28 cellular contexts compared by ENCODE assay signal in genomic region chr6:20119446-20119845, GRCh38.
A peak's percentile ranks its signal among the peaks of the same experiment; 100 is the strongest.
DNase-seq lines count a peak whose midpoint lies in the region; ATAC-seq and TF ChIP-seq lines count a peak whose summit lies in the region.
"Had no signal": no experiment of that assay in that cellular context is flagged by ENCODE, and none has a peak within 500 bp of the region (broad histone marks: within the 10 kb centered on the region; RNA-seq: fewer than 3 reads in every experiment).

No MANE protein-coding gene starts in this region.

- DNase-seq in NCI-H510A treated with DMSO at 0.1 percent for 48 hours (lab: John Stamatoyannopoulos, UW): peak; percentile 10
- no peak for DNase-seq in NCI-H510A (lab: John Stamatoyannopoulos, UW)
- DNase-seq in NCI-H2196 (lab: John Stamatoyannopoulos, UW; ENCODE audit: unreplicated experiment): peak; percentile 26
- DNase-seq in transverse colon: no peak
- no peak for DNase-seq in A172 (ENCODE audit: low spot score)
- DNase-seq in stimulated activated naive CD8-positive, alpha-beta T cell treated with anti-CD3 and anti-CD28 coated beads, Interleukin-15, amount 100 ng/mL, for 72 hours: no peak
- no peak for DNase-seq in SW 1271 (lab: John Stamatoyannopoulos, UW)
- DNase-seq: activated CD4-positive, alpha-beta memory T cell treated with anti-CD3 and anti-CD28 coated beads, Interleukin-2, amount 10 ng/mL, durations not matched to agents 7 days and 5 days; activated CD4-positive, alpha-beta T cell treated with anti-CD3 and anti-CD28 coated beads for 1 hour; activated CD8-positive, alpha-beta memory T cell treated with anti-CD3 and anti-CD28 coated beads, Interleukin-2, amount 50 U/mL, for 4 hours; activated naive CD4-positive, alpha-beta T cell; AML-193; CD4-positive, alpha-beta memory T cell; central memory CD4-positive, alpha-beta T cell; cortex of kidney; effector memory CD8-positive, alpha-beta T cell; EL; MG63; NCI-H2081; NCI-H524; NK-92 treated with Interleukin-12 subunit alpha and Interleukin-12 subunit beta, amount 100 ng/mL, for 24 hours; stimulated activated naive B cell treated with anti-CD40 and anti-IgM and Interleukin-4, amounts not matched to agents 10 μg/mL and 1 μg/mL and 100 μg/mL, for 72 hours had no signal

- H3K4me3 Mint-ChIP-seq in stimulated activated naive CD8-positive, alpha-beta T cell treated with anti-CD3 and anti-CD28 coated beads, Interleukin-15, amount 100 ng/mL, for 72 hours: no peak overlapping the region
- H3K4me3 Mint-ChIP-seq: activated CD4-positive, alpha-beta memory T cell treated with anti-CD3 and anti-CD28 coated beads, Interleukin-2, amount 10 ng/mL, durations not matched to agents 7 days and 5 days; CD4-positive, alpha-beta memory T cell; effector memory CD8-positive, alpha-beta T cell; stimulated activated naive B cell treated with anti-CD40 and anti-IgM and Interleukin-4, amounts not matched to agents 10 μg/mL and 1 μg/mL and 100 μg/mL, for 72 hours had no signal

- ATAC-seq in stimulated activated naive CD8-positive, alpha-beta T cell treated with anti-CD3 and anti-CD28 coated beads, Interleukin-15, amount 100 ng/mL, for 72 hours: no peak
- ATAC-seq: effector memory CD8-positive, alpha-beta T cell; stimulated activated naive B cell treated with anti-CD40 and anti-IgM and Interleukin-4, amounts not matched to agents 10 μg/mL and 1 μg/mL and 100 μg/mL, for 72 hours had no signal

- H3K27ac Mint-ChIP-seq in stimulated activated naive CD8-positive, alpha-beta T cell treated with anti-CD3 and anti-CD28 coated beads, Interleukin-15, amount 100 ng/mL, for 72 hours: no peak overlapping the region
- H3K27ac Mint-ChIP-seq: activated CD4-positive, alpha-beta memory T cell treated with anti-CD3 and anti-CD28 coated beads, Interleukin-2, amount 10 ng/mL, durations not matched to agents 7 days and 5 days; progenitor cell of endocrine pancreas; stimulated activated naive B cell treated with anti-CD40 and anti-IgM and Interleukin-4, amounts not matched to agents 10 μg/mL and 1 μg/mL and 100 μg/mL, for 72 hours had no signal

- H3K4me3 ChIP-seq in muscle layer of colon (ENCODE audit: low read depth in 1 of 2, low read length in 2 of 2) (no peak overlapping the region), transverse colon (no peak overlapping the region)
- H3K4me3 ChIP-seq: MG63, SK-N-MC had no signal

- H3K27me3 Mint-ChIP-seq in stimulated activated naive CD8-positive, alpha-beta T cell treated with anti-CD3 and anti-CD28 coated beads, Interleukin-15, amount 100 ng/mL, for 72 hours: no peaks in the 10 kb centered on the region
- H3K27me3 Mint-ChIP-seq: activated CD4-positive, alpha-beta memory T cell treated with anti-CD3 and anti-CD28 coated beads, Interleukin-2, amount 10 ng/mL, durations not matched to agents 7 days and 5 days; CD4-positive, alpha-beta memory T cell; effector memory CD8-positive, alpha-beta T cell; stimulated activated naive B cell treated with anti-CD40 and anti-IgM and Interleukin-4, amounts not matched to agents 10 μg/mL and 1 μg/mL and 100 μg/mL, for 72 hours had no signal

- H3K9ac ChIP-seq in muscle layer of colon (ENCODE audit: low read length): no peak overlapping the region
- H3K9ac ChIP-seq: KMS-11 had no signal

- H3K9me3 ChIP-seq in muscle layer of colon (ENCODE audit: low read length): no peaks in the 10 kb centered on the region
- no peaks in the 10 kb centered on the region for H3K9me3 ChIP-seq in transverse colon
- H3K9me3 ChIP-seq: MG63, neutrophil had no signal

- 55 to 85% methylated on average over 3 to 5 of the region's 5 CpGs for WGBS in transverse colon (ENCODE audit: low coverage in 1 of 2), 2 donors

- H3K4me1 ChIP-seq in muscle layer of colon (ENCODE audit: insufficient read depth, low read length): peaks cover 56% of the 10 kb centered on the region
- H3K4me1 ChIP-seq in transverse colon: peaks cover 0 to 11% (median 3%) of the 10 kb centered on the region in 4 donors

- intact Hi-C loops in transverse colon (cut with DNase I; ENCODE audit: low total_unique reads): loop anchor here (10.0 kb wide), 1 partner anchor 285 kb away; the partner anchor contains the start of gene E2F3

- peaks cover 27% of the 10 kb centered on the region for H3K36me3 ChIP-seq in muscle layer of colon (ENCODE audit: insufficient read depth, low read length)
- H3K36me3 ChIP-seq in transverse colon: peaks cover 0 to 25% (median 3%) of the 10 kb centered on the region in 4 donors
- H3K36me3 ChIP-seq: MG63 had no signal

- H3K27ac ChIP-seq in muscle layer of colon (ENCODE audit: low read depth, low read length) (peak overlapping the region; percentile 16), transverse colon (peak overlapping the region in 3 of 4 donors; percentile 27 to 76 (median 73))
- H3K27ac ChIP-seq: HL-60, KMS-11, neutrophil, SK-N-MC had no signal

- H3K9me3 Mint-ChIP-seq in stimulated activated naive CD8-positive, alpha-beta T cell treated with anti-CD3 and anti-CD28 coated beads, Interleukin-15, amount 100 ng/mL, for 72 hours: no peaks in the 10 kb centered on the region
- H3K9me3 Mint-ChIP-seq: activated CD4-positive, alpha-beta memory T cell treated with anti-CD3 and anti-CD28 coated beads, Interleukin-2, amount 10 ng/mL, durations not matched to agents 7 days and 5 days; CD4-positive, alpha-beta memory T cell; effector memory CD8-positive, alpha-beta T cell; stimulated activated naive B cell treated with anti-CD40 and anti-IgM and Interleukin-4, amounts not matched to agents 10 μg/mL and 1 μg/mL and 100 μg/mL, for 72 hours had no signal

- no peak for TF ChIP-seq POLR2A in transverse colon (IDR thresholded peaks at IDR 0.05)

- in situ Hi-C loops in transverse colon (cut with MboI; ENCODE audit: low pct_ligation_motif_present in 1 of 4, low pct_unique_long_range_greater_than_20kb in 1 of 4, low sequenced_read_pairs in 3 of 4): no loop called here

- no peak for TF ChIP-seq CTCF in transverse colon (IDR thresholded peaks at IDR 0.05)

- no peak for TF ChIP-seq EP300 in transverse colon (IDR thresholded peaks at IDR 0.05; ENCODE audit: low read depth)

- H3K27me3 ChIP-seq in muscle layer of colon (ENCODE audit: control insufficient read depth in 1 of 2, insufficient read depth in 2 of 2, low read length in 2 of 2) (no peaks in the 10 kb centered on the region), transverse colon (no peaks in the 10 kb centered on the region)
- H3K27me3 ChIP-seq: MG63, neutrophil had no signal

- H3K4me1 Mint-ChIP-seq in stimulated activated naive CD8-positive, alpha-beta T cell treated with anti-CD3 and anti-CD28 coated beads, Interleukin-15, amount 100 ng/mL, for 72 hours: peaks cover 7% of the 10 kb centered on the region
- H3K4me1 Mint-ChIP-seq: activated CD4-positive, alpha-beta memory T cell treated with anti-CD3 and anti-CD28 coated beads, Interleukin-2, amount 10 ng/mL, durations not matched to agents 7 days and 5 days; CD4-positive, alpha-beta memory T cell had no signal

Comparison
In these comparisons a context has a peak if more than half of its experiments do, and no peak if none do; other contexts are left out.
1. DNase-seq: peak in NCI-H510A treated with DMSO at 0.1 percent for 48 hours (single experiment) and NCI-H2196 (single experiment); none in NCI-H510A (single experiment), transverse colon (single experiment), A172 (single experiment), stimulated activated naive CD8-positive, alpha-beta T cell treated with anti-CD3 and anti-CD28 coated beads, Interleukin-15, amount 100 ng/mL, for 72 hours (0 of 2) and SW 1271 (0 of 2).